Comparison of ENCODE assay signal across 2 cellular contexts in the genomic region with DNA sequence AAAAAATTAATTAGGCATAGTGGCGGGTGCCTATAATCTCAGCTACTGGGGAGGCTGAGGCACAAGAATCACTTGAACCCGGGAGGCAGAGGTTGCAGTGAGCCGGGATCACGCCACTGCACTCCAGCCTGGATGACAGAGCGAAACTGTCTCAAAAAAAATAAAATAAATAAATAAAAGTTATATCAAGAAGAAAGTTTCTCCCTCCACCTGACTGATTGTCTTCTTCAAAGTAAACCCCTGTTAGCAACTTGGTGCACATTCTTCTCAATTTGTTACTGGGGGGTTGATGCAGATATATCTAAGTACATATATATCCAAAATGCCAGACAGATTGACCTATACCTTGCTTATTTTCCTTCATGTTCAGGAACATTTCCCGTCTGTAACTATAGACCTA.
TF ChIP-seq lines count a peak whose summit lies in the region.

No MANE protein-coding gene starts in this region.

TF ChIP-seq in GM23338, 12 proteins besides CTCF, POLR2A, EP300 and RAD21 (continued from another document):
- TF ChIP-seq, protein P1, sequence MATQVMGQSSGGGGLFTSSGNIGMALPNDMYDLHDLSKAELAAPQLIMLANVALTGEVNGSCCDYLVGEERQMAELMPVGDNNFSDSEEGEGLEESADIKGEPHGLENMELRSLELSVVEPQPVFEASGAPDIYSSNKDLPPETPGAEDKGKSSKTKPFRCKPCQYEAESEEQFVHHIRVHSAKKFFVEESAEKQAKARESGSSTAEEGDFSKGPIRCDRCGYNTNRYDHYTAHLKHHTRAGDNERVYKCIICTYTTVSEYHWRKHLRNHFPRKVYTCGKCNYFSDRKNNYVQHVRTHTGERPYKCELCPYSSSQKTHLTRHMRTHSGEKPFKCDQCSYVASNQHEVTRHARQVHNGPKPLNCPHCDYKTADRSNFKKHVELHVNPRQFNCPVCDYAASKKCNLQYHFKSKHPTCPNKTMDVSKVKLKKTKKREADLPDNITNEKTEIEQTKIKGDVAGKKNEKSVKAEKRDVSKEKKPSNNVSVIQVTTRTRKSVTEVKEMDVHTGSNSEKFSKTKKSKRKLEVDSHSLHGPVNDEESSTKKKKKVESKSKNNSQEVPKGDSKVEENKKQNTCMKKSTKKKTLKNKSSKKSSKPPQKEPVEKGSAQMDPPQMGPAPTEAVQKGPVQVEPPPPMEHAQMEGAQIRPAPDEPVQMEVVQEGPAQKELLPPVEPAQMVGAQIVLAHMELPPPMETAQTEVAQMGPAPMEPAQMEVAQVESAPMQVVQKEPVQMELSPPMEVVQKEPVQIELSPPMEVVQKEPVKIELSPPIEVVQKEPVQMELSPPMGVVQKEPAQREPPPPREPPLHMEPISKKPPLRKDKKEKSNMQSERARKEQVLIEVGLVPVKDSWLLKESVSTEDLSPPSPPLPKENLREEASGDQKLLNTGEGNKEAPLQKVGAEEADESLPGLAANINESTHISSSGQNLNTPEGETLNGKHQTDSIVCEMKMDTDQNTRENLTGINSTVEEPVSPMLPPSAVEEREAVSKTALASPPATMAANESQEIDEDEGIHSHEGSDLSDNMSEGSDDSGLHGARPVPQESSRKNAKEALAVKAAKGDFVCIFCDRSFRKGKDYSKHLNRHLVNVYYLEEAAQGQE (IDR thresholded peaks at IDR 0.05; ENCODE audit: unreplicated experiment) = no peak
- TF ChIP-seq EZH2phosphoT487 (IDR thresholded peaks at IDR 0.05; ENCODE audit: unreplicated experiment) (no peak), EZH2 (IDR thresholded peaks at IDR 0.05; ENCODE audit: low read depth, unreplicated experiment) (no peak), CREB1 (CRISPR knock-in tag; IDR thresholded peaks at IDR 0.05; ENCODE audit: low read depth) (no peak), JUNB (IDR thresholded peaks at IDR 0.05; ENCODE audit: unreplicated experiment) (no peak), NANOG (IDR thresholded peaks at IDR 0.05; ENCODE audit: borderline replicate concordance) (no peak), STAT1 (IDR thresholded peaks at IDR 0.05; ENCODE audit: unreplicated experiment) (no peak)
- TF ChIP-seq, protein P2, sequence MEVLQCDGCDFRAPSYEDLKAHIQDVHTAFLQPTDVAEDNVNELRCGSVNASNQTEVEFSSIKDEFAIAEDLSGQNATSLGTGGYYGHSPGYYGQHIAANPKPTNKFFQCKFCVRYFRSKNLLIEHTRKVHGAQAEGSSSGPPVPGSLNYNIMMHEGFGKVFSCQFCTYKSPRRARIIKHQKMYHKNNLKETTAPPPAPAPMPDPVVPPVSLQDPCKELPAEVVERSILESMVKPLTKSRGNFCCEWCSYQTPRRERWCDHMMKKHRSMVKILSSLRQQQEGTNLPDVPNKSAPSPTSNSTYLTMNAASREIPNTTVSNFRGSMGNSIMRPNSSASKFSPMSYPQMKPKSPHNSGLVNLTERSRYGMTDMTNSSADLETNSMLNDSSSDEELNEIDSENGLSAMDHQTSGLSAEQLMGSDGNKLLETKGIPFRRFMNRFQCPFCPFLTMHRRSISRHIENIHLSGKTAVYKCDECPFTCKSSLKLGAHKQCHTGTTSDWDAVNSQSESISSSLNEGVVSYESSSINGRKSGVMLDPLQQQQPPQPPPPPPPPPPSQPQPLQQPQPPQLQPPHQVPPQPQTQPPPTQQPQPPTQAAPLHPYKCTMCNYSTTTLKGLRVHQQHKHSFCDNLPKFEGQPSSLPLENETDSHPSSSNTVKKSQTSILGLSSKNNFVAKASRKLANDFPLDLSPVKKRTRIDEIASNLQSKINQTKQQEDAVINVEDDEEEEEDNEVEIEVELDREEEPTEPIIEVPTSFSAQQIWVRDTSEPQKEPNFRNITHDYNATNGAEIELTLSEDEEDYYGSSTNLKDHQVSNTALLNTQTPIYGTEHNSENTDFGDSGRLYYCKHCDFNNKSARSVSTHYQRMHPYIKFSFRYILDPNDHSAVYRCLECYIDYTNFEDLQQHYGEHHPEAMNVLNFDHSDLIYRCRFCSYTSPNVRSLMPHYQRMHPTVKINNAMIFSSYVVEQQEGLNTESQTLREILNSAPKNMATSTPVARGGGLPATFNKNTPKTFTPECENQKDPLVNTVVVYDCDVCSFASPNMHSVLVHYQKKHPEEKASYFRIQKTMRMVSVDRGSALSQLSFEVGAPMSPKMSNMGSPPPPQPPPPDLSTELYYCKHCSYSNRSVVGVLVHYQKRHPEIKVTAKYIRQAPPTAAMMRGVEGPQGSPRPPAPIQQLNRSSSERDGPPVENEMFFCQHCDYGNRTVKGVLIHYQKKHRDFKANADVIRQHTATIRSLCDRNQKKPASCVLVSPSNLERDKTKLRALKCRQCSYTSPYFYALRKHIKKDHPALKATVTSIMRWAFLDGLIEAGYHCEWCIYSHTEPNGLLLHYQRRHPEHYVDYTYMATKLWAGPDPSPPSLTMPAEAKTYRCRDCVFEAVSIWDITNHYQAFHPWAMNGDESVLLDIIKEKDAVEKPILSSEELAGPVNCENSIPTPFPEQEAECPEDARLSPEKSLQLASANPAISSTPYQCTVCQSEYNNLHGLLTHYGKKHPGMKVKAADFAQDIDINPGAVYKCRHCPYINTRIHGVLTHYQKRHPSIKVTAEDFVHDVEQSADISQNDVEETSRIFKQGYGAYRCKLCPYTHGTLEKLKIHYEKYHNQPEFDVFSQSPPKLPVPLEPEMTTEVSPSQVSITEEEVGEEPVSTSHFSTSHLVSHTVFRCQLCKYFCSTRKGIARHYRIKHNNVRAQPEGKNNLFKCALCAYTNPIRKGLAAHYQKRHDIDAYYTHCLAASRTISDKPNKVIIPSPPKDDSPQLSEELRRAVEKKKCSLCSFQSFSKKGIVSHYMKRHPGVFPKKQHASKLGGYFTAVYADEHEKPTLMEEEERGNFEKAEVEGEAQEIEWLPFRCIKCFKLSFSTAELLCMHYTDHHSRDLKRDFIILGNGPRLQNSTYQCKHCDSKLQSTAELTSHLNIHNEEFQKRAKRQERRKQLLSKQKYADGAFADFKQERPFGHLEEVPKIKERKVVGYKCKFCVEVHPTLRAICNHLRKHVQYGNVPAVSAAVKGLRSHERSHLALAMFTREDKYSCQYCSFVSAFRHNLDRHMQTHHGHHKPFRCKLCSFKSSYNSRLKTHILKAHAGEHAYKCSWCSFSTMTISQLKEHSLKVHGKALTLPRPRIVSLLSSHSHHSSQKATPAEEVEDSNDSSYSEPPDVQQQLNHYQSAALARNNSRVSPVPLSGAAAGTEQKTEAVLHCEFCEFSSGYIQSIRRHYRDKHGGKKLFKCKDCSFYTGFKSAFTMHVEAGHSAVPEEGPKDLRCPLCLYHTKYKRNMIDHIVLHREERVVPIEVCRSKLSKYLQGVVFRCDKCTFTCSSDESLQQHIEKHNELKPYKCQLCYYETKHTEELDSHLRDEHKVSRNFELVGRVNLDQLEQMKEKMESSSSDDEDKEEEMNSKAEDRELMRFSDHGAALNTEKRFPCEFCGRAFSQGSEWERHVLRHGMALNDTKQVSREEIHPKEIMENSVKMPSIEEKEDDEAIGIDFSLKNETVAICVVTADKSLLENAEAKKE (CRISPR knock-in tag; IDR thresholded peaks at IDR 0.05) = no peak
- TF ChIP-seq, protein P3, sequence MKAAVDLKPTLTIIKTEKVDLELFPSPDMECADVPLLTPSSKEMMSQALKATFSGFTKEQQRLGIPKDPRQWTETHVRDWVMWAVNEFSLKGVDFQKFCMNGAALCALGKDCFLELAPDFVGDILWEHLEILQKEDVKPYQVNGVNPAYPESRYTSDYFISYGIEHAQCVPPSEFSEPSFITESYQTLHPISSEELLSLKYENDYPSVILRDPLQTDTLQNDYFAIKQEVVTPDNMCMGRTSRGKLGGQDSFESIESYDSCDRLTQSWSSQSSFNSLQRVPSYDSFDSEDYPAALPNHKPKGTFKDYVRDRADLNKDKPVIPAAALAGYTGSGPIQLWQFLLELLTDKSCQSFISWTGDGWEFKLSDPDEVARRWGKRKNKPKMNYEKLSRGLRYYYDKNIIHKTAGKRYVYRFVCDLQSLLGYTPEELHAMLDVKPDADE (IDR thresholded peaks at IDR 0.05) = no peak

TF ChIP-seq in WTC11, 78 proteins besides CTCF, POLR2A, EP300 and RAD21 (continued from another document):
- TF ChIP-seq, protein P4, sequence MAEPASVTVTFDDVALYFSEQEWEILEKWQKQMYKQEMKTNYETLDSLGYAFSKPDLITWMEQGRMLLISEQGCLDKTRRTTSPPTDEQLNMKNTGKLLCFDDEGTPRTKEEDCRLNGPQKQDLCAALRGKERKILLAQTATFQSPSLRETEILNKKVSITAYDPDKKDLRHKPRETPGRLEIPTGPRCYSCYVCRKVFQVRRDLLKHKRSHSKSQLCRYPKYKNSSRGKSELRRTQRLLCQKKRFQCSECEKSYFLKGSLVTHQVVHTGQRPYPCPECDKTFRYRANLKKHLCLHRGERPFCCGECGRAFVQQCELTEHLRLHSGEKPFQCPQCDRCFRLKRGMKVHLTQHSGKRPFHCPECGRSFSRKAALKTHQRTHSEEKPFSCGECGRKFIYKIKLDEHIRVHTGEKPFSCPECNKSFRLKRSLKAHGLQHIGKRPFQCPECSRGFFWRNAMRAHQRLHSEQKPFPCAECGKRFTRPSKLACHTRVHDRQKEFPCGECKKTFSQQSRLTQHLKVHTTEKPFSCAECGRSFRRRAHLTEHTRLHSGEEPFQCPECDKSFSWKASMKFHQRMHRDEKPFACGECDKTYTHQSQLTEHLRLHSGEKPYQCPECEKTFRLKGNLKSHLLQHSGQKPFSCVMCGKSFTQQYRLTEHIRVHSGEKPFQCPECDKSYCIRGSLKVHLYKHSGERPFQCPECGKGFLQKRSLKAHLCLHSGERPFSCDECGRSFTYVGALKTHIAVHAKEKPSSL (CRISPR knock-in tag; conservative IDR thresholded peaks at IDR 0.05) = no peak
- no peak for TF ChIP-seq ZNF317 (CRISPR knock-in tag; IDR thresholded peaks at IDR 0.05; ENCODE audit: borderline replicate concordance, low read depth)
- no peak for TF ChIP-seq SP1 (CRISPR knock-in tag; conservative IDR thresholded peaks at IDR 0.05)
- no peak for TF ChIP-seq MXD4 (CRISPR knock-in tag; IDR thresholded peaks at IDR 0.05; ENCODE audit: borderline replicate concordance)
- TF ChIP-seq KAT7 (CRISPR knock-in tag; IDR thresholded peaks at IDR 0.05; ENCODE audit: borderline replicate concordance) = no peak
- TF ChIP-seq, protein P5, sequence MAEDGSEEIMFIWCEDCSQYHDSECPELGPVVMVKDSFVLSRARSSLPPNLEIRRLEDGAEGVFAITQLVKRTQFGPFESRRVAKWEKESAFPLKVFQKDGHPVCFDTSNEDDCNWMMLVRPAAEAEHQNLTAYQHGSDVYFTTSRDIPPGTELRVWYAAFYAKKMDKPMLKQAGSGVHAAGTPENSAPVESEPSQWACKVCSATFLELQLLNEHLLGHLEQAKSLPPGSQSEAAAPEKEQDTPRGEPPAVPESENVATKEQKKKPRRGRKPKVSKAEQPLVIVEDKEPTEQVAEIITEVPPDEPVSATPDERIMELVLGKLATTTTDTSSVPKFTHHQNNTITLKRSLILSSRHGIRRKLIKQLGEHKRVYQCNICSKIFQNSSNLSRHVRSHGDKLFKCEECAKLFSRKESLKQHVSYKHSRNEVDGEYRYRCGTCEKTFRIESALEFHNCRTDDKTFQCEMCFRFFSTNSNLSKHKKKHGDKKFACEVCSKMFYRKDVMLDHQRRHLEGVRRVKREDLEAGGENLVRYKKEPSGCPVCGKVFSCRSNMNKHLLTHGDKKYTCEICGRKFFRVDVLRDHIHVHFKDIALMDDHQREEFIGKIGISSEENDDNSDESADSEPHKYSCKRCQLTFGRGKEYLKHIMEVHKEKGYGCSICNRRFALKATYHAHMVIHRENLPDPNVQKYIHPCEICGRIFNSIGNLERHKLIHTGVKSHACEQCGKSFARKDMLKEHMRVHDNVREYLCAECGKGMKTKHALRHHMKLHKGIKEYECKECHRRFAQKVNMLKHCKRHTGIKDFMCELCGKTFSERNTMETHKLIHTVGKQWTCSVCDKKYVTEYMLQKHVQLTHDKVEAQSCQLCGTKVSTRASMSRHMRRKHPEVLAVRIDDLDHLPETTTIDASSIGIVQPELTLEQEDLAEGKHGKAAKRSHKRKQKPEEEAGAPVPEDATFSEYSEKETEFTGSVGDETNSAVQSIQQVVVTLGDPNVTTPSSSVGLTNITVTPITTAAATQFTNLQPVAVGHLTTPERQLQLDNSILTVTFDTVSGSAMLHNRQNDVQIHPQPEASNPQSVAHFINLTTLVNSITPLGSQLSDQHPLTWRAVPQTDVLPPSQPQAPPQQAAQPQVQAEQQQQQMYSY (CRISPR knock-in tag; IDR thresholded peaks at IDR 0.05) = no peak
- TF ChIP-seq FOXK1 (CRISPR knock-in tag; IDR thresholded peaks at IDR 0.05) = no peak
- no peak for TF ChIP-seq SMAD3 (CRISPR knock-in tag; IDR thresholded peaks at IDR 0.05; ENCODE audit: borderline replicate concordance)
- TF ChIP-seq, protein P6, sequence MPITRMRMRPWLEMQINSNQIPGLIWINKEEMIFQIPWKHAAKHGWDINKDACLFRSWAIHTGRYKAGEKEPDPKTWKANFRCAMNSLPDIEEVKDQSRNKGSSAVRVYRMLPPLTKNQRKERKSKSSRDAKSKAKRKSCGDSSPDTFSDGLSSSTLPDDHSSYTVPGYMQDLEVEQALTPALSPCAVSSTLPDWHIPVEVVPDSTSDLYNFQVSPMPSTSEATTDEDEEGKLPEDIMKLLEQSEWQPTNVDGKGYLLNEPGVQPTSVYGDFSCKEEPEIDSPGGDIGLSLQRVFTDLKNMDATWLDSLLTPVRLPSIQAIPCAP (CRISPR knock-in tag; IDR thresholded peaks at IDR 0.05) = no peak
- no peak for TF ChIP-seq NFE2L1 (CRISPR knock-in tag; IDR thresholded peaks at IDR 0.05)
- TF ChIP-seq, protein P7, sequence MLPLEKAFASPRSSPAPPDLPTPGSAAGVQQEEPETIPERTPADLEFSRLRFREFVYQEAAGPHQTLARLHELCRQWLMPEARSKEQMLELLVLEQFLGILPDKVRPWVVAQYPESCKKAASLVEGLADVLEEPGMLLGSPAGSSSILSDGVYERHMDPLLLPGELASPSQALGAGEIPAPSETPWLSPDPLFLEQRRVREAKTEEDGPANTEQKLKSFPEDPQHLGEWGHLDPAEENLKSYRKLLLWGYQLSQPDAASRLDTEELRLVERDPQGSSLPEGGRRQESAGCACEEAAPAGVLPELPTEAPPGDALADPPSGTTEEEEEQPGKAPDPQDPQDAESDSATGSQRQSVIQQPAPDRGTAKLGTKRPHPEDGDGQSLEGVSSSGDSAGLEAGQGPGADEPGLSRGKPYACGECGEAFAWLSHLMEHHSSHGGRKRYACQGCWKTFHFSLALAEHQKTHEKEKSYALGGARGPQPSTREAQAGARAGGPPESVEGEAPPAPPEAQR (CRISPR knock-in tag; IDR thresholded peaks at IDR 0.05) = no peak
- no peak for TF ChIP-seq GRHL2 (CRISPR knock-in tag; IDR thresholded peaks at IDR 0.05; ENCODE audit: insufficient replicate concordance, severe bottlenecking)
